In the genomic region with DNA sequence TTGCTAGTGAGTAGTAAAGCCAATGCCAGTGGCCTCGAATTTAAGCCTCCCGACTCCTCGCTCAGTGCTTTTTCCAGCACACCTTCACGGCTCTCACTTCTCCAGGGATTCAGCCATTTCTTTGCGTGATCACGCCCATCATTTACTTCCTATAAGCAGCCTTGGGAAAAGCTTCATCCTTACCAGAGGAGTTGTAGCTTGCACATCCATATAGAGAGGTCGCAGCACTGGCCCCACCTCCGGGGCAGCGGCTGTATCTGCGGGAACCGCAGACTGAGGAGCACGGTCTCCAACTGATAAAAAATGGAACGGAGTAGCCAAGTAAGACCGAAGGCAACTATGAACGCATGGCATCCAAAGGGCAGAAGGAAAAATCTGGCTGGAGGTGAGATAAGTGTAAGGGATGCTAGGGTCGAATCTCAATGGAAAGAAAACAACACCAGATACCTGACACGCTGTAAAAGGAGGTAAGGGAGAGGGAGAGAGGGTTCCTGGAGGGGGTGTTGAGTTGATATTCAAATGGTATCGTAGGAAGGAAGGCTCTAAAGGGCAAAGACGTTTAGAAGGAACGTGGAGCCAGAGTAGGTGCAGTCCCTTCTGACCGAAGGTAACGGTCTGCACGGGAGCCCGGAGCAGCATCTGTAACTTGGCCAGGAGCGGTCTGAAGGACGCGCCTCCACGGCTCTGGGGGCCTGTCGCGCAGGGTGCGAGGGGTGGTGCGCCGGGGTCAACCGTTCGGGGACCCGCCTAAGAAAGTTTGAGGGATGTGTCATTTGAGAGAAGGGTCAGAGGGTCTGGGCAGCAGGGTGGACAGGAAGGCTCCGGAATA, we compare ENCODE assay signal across 8 cellular contexts. TPM values are rescaled to one million over a fixed set of nuclear protein-coding genes. Genes with fewer than 3 reads are reported as not detected.
DNase-seq lines count a peak whose midpoint lies in the region; ATAC-seq lines count a peak whose summit lies in the region.

No MANE protein-coding gene starts in this region.

- H3K27ac ChIP-seq in SJSA1 (0 out of 2 replicates have a peak overlapping the region, but pooled peaks have one; percentile 54), aorta (ENCODE audit: low read depth in 1 of 2, low read length in 2 of 2) (peak overlapping the region in 1 of 2 donors; percentile 46)
- peak overlapping the region; percentile 85 for H3K27ac ChIP-seq in effector memory CD4-positive, alpha-beta T cell (ENCODE audit: insufficient read depth, low read length, poor library complexity, severe bottlenecking)

- H3K27me3 ChIP-seq in SJSA1 (replicated peaks) (no peaks in the 10 kb centered on the region), mononuclear cell (ENCODE audit: insufficient read depth, low read length) (no peaks in the 10 kb centered on the region), aorta (ENCODE audit: control insufficient read depth in 1 of 2, insufficient read depth in 2 of 2, low read length in 1 of 2) (no peaks in the 10 kb centered on the region)
- H3K27me3 ChIP-seq in effector memory CD4-positive, alpha-beta T cell (replicated peaks; ENCODE audit: control insufficient read depth, insufficient read depth, low read length, poor library complexity, severe bottlenecking) = no peaks in the 10 kb centered on the region

- H3K9me3 ChIP-seq in SJSA1 (replicated peaks) (no peaks in the 10 kb centered on the region), mononuclear cell (ENCODE audit: low read depth, low read length) (no peaks in the 10 kb centered on the region), aorta (ENCODE audit: control insufficient read depth, low read length) (no peaks in the 10 kb centered on the region)
- no peaks in the 10 kb centered on the region for H3K9me3 ChIP-seq in effector memory CD4-positive, alpha-beta T cell (ENCODE audit: control insufficient read depth, low read length)

- ATAC-seq in HG02852 (IDR thresholded peaks at IDR 0.05; ENCODE audit: unreplicated experiment) (peak; percentile 27), aorta (ENCODE audit: low FRiP score) (peak; percentile 11), GM21423 (IDR thresholded peaks at IDR 0.05; ENCODE audit: unreplicated experiment) (no peak)

- H3K4me1 ChIP-seq in SJSA1 (replicated peaks) = peaks cover 16% of the 10 kb centered on the region
- H3K4me1 ChIP-seq in effector memory CD4-positive, alpha-beta T cell (ENCODE audit: control insufficient read depth, insufficient read depth, low read length, poor library complexity, severe bottlenecking) = peaks cover 8% of the 10 kb centered on the region
- peaks cover 26% of the 10 kb centered on the region for H3K4me1 ChIP-seq in mononuclear cell (ENCODE audit: insufficient read depth, low read length)
- peaks cover 0 to 5% of the 10 kb centered on the region in 2 donors for H3K4me1 ChIP-seq in aorta (ENCODE audit: control insufficient read depth in 1 of 2, insufficient read depth in 2 of 2, low read length in 2 of 2)

- WGBS in aorta, 2 donors = 3% methylated on average over 37 of the region's 37 CpGs

- H3K36me3 ChIP-seq in SJSA1 = peaks cover 53% of the 10 kb centered on the region
- peaks cover 29% of the 10 kb centered on the region for H3K36me3 ChIP-seq in effector memory CD4-positive, alpha-beta T cell (ENCODE audit: control insufficient read depth, insufficient read depth, low read length)
- no peaks in the 10 kb centered on the region for H3K36me3 ChIP-seq in aorta (ENCODE audit: control insufficient read depth in 1 of 2, insufficient read depth in 2 of 2, low read length in 1 of 2)

- intact Hi-C loops in aorta (cut with DNase I) = loop anchor here in 1 of 2 donors (10.0 kb wide), 1 partner anchor 234 kb away; no protein-coding TSS in a partner anchor

- DNase-seq in NCI-H146 (lab: John Stamatoyannopoulos, UW) = peak; percentile 52
- no peak for DNase-seq in NCI-H146 treated with DMSO at 0.1 percent for 48 hours (lab: John Stamatoyannopoulos, UW; ENCODE audit: unreplicated experiment)
- DNase-seq in SJSA1 (ENCODE audit: low read depth in 1 of 2, low spot score in 2 of 2) = peak in 1 of 2 experiments; percentile 40
- DNase-seq in effector memory CD4-positive, alpha-beta T cell = peak in 1 of 3 donors; percentile 13
- peak in 1 of 2 donors; percentile 56 for DNase-seq in aorta

- H3K4me3 ChIP-seq in SJSA1 (peak overlapping the region; percentile 77), mononuclear cell (ENCODE audit: low read length) (peak overlapping the region; percentile 94), aorta (ENCODE audit: low read length in 2 of 2) (peak overlapping the region; percentile 61 to 70)
- peak overlapping the region; percentile 82 for H3K4me3 ChIP-seq in effector memory CD4-positive, alpha-beta T cell (ENCODE audit: insufficient read depth, low read depth, low read length, poor library complexity, severe bottlenecking)

RNA-seq across cellular contexts. Expression of gene NFS1, which starts 0.6 kb away (rescaled TPM):
- 13.3 and 24.7 TPM in 2 replicates for total RNA-seq in SJSA1 (2014; rRNA removed; shearing (Covaris generic))
- total RNA-seq in mononuclear cell (7.1 TPM), aorta (10 to 100 TPM; 12.6 to 22.1 TPM)
- polyA plus RNA-seq in aorta = 10 to 100 TPM; 10.3 to 28.0 TPM

RNA-seq across cellular contexts. Expression of gene ROMO1, which starts 0.7 kb away (rescaled TPM):
- 288 and 554 TPM in 2 replicates for total RNA-seq in SJSA1 (2014; rRNA removed; shearing (Covaris generic))
- 26.1 TPM for total RNA-seq in mononuclear cell
- 100 to 1,000 TPM in 1 of 2 donors, 10 to 100 TPM in 1; 78.5 to 102 TPM for total RNA-seq in aorta
- polyA plus RNA-seq in aorta = 100 to 1,000 TPM; 403 to 629 TPM

RNA-seq across cellular contexts. Expression of gene CPNE1, which starts 33.8 kb away (rescaled TPM):
- 122 and 162 TPM in 2 replicates for total RNA-seq in SJSA1 (2014; rRNA removed; shearing (Covaris generic))
- total RNA-seq in mononuclear cell = 74.5 TPM
- total RNA-seq in aorta = 100 to 1,000 TPM; 176 to 204 TPM
- polyA plus RNA-seq in aorta = 100 to 1,000 TPM in 1 of 2 donors, 10 to 100 TPM in 1; 79.0 to 265 TPM

RNA-seq across cellular contexts. Expression of gene RBM12, which starts 33.8 kb away (rescaled TPM):
- total RNA-seq in SJSA1 (2014; rRNA removed; shearing (Covaris generic)) = 59.2 and 64.1 TPM in 2 replicates
- 55.7 TPM for total RNA-seq in mononuclear cell
- 10 to 100 TPM; 73.3 to 79.3 TPM for total RNA-seq in aorta
- polyA plus RNA-seq in aorta = 10 to 100 TPM in 1 of 2 donors, 1 to 10 TPM in 1; 8.5 to 15.5 TPM

RNA-seq across cellular contexts. Expression of gene RBM39, which starts 43.5 kb away (rescaled TPM):
- 277 and 319 TPM in 2 replicates for total RNA-seq in SJSA1 (2014; rRNA removed; shearing (Covaris generic))
- total RNA-seq in mononuclear cell (1,157 TPM), aorta (100 to 1,000 TPM; 293 to 383 TPM)
- 100 to 1,000 TPM in 1 of 2 donors, 10 to 100 TPM in 1; 65.6 to 352 TPM for polyA plus RNA-seq in aorta
